ENCODE assay signal across 26 cellular contexts in genomic region chr13:37040789-37041188, GRCh38.
"Had no signal": no experiment of that assay in that cellular context is flagged by ENCODE, and none has a peak within 500 bp of the region (broad histone marks: within the 10 kb centered on the region; RNA-seq: fewer than 3 reads in every experiment).

No MANE protein-coding gene starts in this region.

- H3K27ac Mint-ChIP-seq: stimulated activated effector memory CD8-positive, alpha-beta T cell treated with anti-CD3 and anti-CD28 coated beads, Interleukin-12 subunit alpha, Interleukin-12 subunit beta, amount 100 ng/mL, for 72 hours; stimulated activated memory B cell treated with anti-CD40 and anti-IgM and Interleukin-4, amounts not matched to agents 10 μg/mL and 1 μg/mL and 100 μg/mL, for 72 hours; stimulated activated naive B cell treated with anti-CD40 and anti-IgM and Interleukin-4, amounts not matched to agents 10 μg/mL and 1 μg/mL and 100 μg/mL, for 72 hours; stimulated activated naive CD8-positive, alpha-beta T cell treated with anti-CD3 and anti-CD28 coated beads, Interleukin-15, amount 100 ng/mL, for 72 hours; stimulated activated naive CD8-positive, alpha-beta T cell treated with anti-CD3 and anti-CD28 coated beads, Interleukin-15, Interleukin-2, amounts not matched to agents 100 ng/mL and 50 ng/mL, for 24 hours; type B pancreatic cell had no signal

- H3K27me3 Mint-ChIP-seq: stimulated activated memory B cell treated with anti-CD40 and anti-IgM and Interleukin-4, amounts not matched to agents 10 μg/mL and 1 μg/mL and 100 μg/mL, for 72 hours; stimulated activated naive B cell treated with anti-CD40 and anti-IgM and Interleukin-4, amounts not matched to agents 10 μg/mL and 1 μg/mL and 100 μg/mL, for 72 hours; stimulated activated naive CD8-positive, alpha-beta T cell treated with anti-CD3 and anti-CD28 coated beads, Interleukin-15, amount 100 ng/mL, for 72 hours; stimulated activated naive CD8-positive, alpha-beta T cell treated with anti-CD3 and anti-CD28 coated beads, Interleukin-15, Interleukin-2, amounts not matched to agents 100 ng/mL and 50 ng/mL, for 24 hours; type B pancreatic cell had no signal

- H3K9me3 Mint-ChIP-seq: stimulated activated effector memory CD8-positive, alpha-beta T cell treated with anti-CD3 and anti-CD28 coated beads, Interleukin-12 subunit alpha, Interleukin-12 subunit beta, amount 100 ng/mL, for 72 hours; stimulated activated memory B cell treated with anti-CD40 and anti-IgM and Interleukin-4, amounts not matched to agents 10 μg/mL and 1 μg/mL and 100 μg/mL, for 72 hours; stimulated activated naive B cell treated with anti-CD40 and anti-IgM and Interleukin-4, amounts not matched to agents 10 μg/mL and 1 μg/mL and 100 μg/mL, for 72 hours; stimulated activated naive CD8-positive, alpha-beta T cell treated with anti-CD3 and anti-CD28 coated beads, Interleukin-15, amount 100 ng/mL, for 72 hours; stimulated activated naive CD8-positive, alpha-beta T cell treated with anti-CD3 and anti-CD28 coated beads, Interleukin-15, Interleukin-2, amounts not matched to agents 100 ng/mL and 50 ng/mL, for 24 hours; type B pancreatic cell had no signal

- H3K27me3 ChIP-seq: stomach, suprapubic skin, testis, thyroid gland, tibial nerve, transverse colon, upper lobe of left lung, upper lobe of right lung, uterus, vagina had no signal

- ATAC-seq: stimulated activated effector memory CD8-positive, alpha-beta T cell treated with anti-CD3 and anti-CD28 coated beads, Interleukin-12 subunit alpha, Interleukin-12 subunit beta, amount 100 ng/mL, for 72 hours; stimulated activated memory B cell treated with anti-CD40 and anti-IgM and Interleukin-4, amounts not matched to agents 10 μg/mL and 1 μg/mL and 100 μg/mL, for 72 hours; stimulated activated naive B cell treated with anti-CD40 and anti-IgM and Interleukin-4, amounts not matched to agents 10 μg/mL and 1 μg/mL and 100 μg/mL, for 72 hours; stimulated activated naive CD8-positive, alpha-beta T cell treated with anti-CD3 and anti-CD28 coated beads, Interleukin-15, amount 100 ng/mL, for 72 hours; stimulated activated naive CD8-positive, alpha-beta T cell treated with anti-CD3 and anti-CD28 coated beads, Interleukin-15, Interleukin-2, amounts not matched to agents 100 U/mL and 50 U/mL, for 24 hours; upper lobe of right lung had no signal

- H3K9me3 ChIP-seq: stomach, suprapubic skin, testis, thoracic aorta, thyroid gland, tibial nerve, transverse colon, upper lobe of left lung, upper lobe of right lung, uterus, vagina had no signal

- DNase-seq: stimulated activated CD4-positive, alpha-beta T cell treated with anti-CD3 and anti-CD28 coated beads, Interleukin-2, amount 100 ng/mL, for 48 hours; stimulated activated CD4-positive, alpha-beta T cell treated with anti-CD3 and anti-CD28 coated beads, Interleukin-4, amount 100 ng/mL, for 1 hour; stimulated activated CD4-positive, alpha-beta T cell treated with anti-CD3 and anti-CD28 coated beads, Interleukin-4, amount 100 ng/mL, for 24 hours; stimulated activated CD4-positive, alpha-beta T cell treated with anti-CD3 and anti-CD28 coated beads, Interleukin-4, amount 100 ng/mL, for 4 hours; stimulated activated CD8-positive, alpha-beta memory T cell treated with anti-CD3 and anti-CD28 coated beads, Interleukin-4, amount 100 ng/mL, for 48 hours; stimulated activated naive B cell treated with anti-CD40 and anti-IgM and Interleukin-4, amounts not matched to agents 10 μg/mL and 1 μg/mL and 100 μg/mL, for 72 hours; stimulated activated naive CD4-positive, alpha-beta T cell; stimulated activated naive CD4-positive, alpha-beta T cell treated with Interleukin-2 at 50 U/mL for 16 hours; stimulated activated naive CD8-positive, alpha-beta T cell treated with anti-CD3 and anti-CD28 coated beads, Interleukin-15, amount 100 ng/mL, for 72 hours; stimulated activated naive CD8-positive, alpha-beta T cell treated with anti-CD3 and anti-CD28 coated beads, Interleukin-15, Interleukin-2, amounts not matched to agents 100 U/mL and 50 U/mL, for 24 hours; stomach; substantia nigra; testis; thyroid gland; transverse colon; upper lobe of left lung; upper lobe of right lung; uterus had no signal

- H3K4me1 ChIP-seq: stomach, suprapubic skin, testis, thyroid gland, transverse colon, upper lobe of left lung, upper lobe of right lung, uterus, vagina had no signal

- H3K4me1 Mint-ChIP-seq: stimulated activated effector memory CD8-positive, alpha-beta T cell treated with anti-CD3 and anti-CD28 coated beads, Interleukin-12 subunit alpha, Interleukin-12 subunit beta, amount 100 ng/mL, for 72 hours; stimulated activated memory B cell treated with anti-CD40 and anti-IgM and Interleukin-4, amounts not matched to agents 10 μg/mL and 1 μg/mL and 100 μg/mL, for 72 hours; stimulated activated naive B cell treated with anti-CD40 and anti-IgM and Interleukin-4, amounts not matched to agents 10 μg/mL and 1 μg/mL and 100 μg/mL, for 72 hours; stimulated activated naive CD8-positive, alpha-beta T cell treated with anti-CD3 and anti-CD28 coated beads, Interleukin-15, amount 100 ng/mL, for 72 hours had no signal

- H3K4me3 ChIP-seq: stomach, suprapubic skin, testis, thoracic aorta, thyroid gland, tibial nerve, transverse colon, upper lobe of left lung, upper lobe of right lung, uterus, vagina had no signal

- H3K4me3 Mint-ChIP-seq: stimulated activated effector memory CD8-positive, alpha-beta T cell treated with anti-CD3 and anti-CD28 coated beads, Interleukin-12 subunit alpha, Interleukin-12 subunit beta, amount 100 ng/mL, for 72 hours; stimulated activated memory B cell treated with anti-CD40 and anti-IgM and Interleukin-4, amounts not matched to agents 10 μg/mL and 1 μg/mL and 100 μg/mL, for 72 hours; stimulated activated naive B cell treated with anti-CD40 and anti-IgM and Interleukin-4, amounts not matched to agents 10 μg/mL and 1 μg/mL and 100 μg/mL, for 72 hours; stimulated activated naive CD8-positive, alpha-beta T cell treated with anti-CD3 and anti-CD28 coated beads, Interleukin-15, amount 100 ng/mL, for 72 hours; stimulated activated naive CD8-positive, alpha-beta T cell treated with anti-CD3 and anti-CD28 coated beads, Interleukin-15, Interleukin-2, amounts not matched to agents 100 ng/mL and 50 ng/mL, for 24 hours; type B pancreatic cell had no signal

- H3K27ac ChIP-seq: stomach, suprapubic skin, testis, thoracic aorta, thyroid gland, tibial nerve, transverse colon, upper lobe of left lung, upper lobe of right lung, uterus, vagina had no signal
